8 cellular contexts compared by ENCODE assay signal in genomic region chr16:67934306-67935095, GRCh38. TPM values are rescaled to one million over a fixed set of nuclear protein-coding genes. Genes with fewer than 3 reads are reported as not detected.
DNase-seq lines count a peak whose midpoint lies in the region; ATAC-seq and TF ChIP-seq lines count a peak whose summit lies in the region.

No MANE protein-coding gene starts in this region.

- H3K27ac Mint-ChIP-seq in stimulated activated naive CD8-positive, alpha-beta T cell treated with anti-CD3 and anti-CD28 coated beads, Interleukin-15, Interleukin-2, amounts not matched to agents 100 ng/mL and 50 ng/mL, for 24 hours, result peak overlapping the region; percentile 100

- no peaks in the 10 kb centered on the region for H3K27me3 Mint-ChIP-seq in stimulated activated naive CD8-positive, alpha-beta T cell treated with anti-CD3 and anti-CD28 coated beads, Interleukin-15, Interleukin-2, amounts not matched to agents 100 ng/mL and 50 ng/mL, for 24 hours

- no peaks in the 10 kb centered on the region for H3K27me3 ChIP-seq in lower lobe of right lung (ENCODE audit: low read depth)
- no peaks in the 10 kb centered on the region for H3K27me3 ChIP-seq in vagina

- DNase-seq in stimulated activated naive CD8-positive, alpha-beta T cell treated with anti-CD3 and anti-CD28 coated beads, Interleukin-15, Interleukin-2, amounts not matched to agents 100 U/mL and 50 U/mL, for 24 hours, result no peak
- DNase-seq in astrocyte of the cerebellum (ENCODE audit: low read depth), result no peak
- no peak for DNase-seq in lower lobe of right lung
- no peak for DNase-seq in vagina (ENCODE audit: extremely low spot score in 2 of 2)
- DNase-seq in HEK293T (ENCODE audit: extremely low spot score), result no peak

- no peak for ATAC-seq in stimulated activated naive CD8-positive, alpha-beta T cell treated with anti-CD3 and anti-CD28 coated beads, Interleukin-15, Interleukin-2, amounts not matched to agents 100 U/mL and 50 U/mL, for 24 hours
- ATAC-seq in lower lobe of right lung (no peak), GM18519 (IDR thresholded peaks at IDR 0.05; ENCODE audit: low FRiP score, unreplicated experiment) (no peak), GM21717 (IDR thresholded peaks at IDR 0.05; ENCODE audit: unreplicated experiment) (no peak)

- intact Hi-C loops in lower lobe of right lung (cut with DNase I) (no loop called here), vagina (cut with DNase I) (loop anchor here (5.0 kb wide), 2 partner anchors 42 to 117 kb away; partner anchors contain the start of gene PSKH1)

- H3K4me3 Mint-ChIP-seq in stimulated activated naive CD8-positive, alpha-beta T cell treated with anti-CD3 and anti-CD28 coated beads, Interleukin-15, Interleukin-2, amounts not matched to agents 100 ng/mL and 50 ng/mL, for 24 hours, result peak overlapping the region; percentile 98

- TF ChIP-seq POLR2A in vagina (IDR thresholded peaks at IDR 0.05), result no peak

- in situ Hi-C loops in astrocyte of the cerebellum (cut with HindIII; ENCODE audit: low sequenced_read_pairs), result no loop called here

- POLR2A ChIA-PET in HEK293T (lab: Yijun Ruan, JAX), result interaction anchor here (1.0 to 2.4 kb wide), 5 partner anchors 9 to 268 kb away, joined by 3 to 12 read pairs (median 5); partner anchors contain the start of genes C16orf86, ENKD1 and PSKH1

- H3K9me3 Mint-ChIP-seq in stimulated activated naive CD8-positive, alpha-beta T cell treated with anti-CD3 and anti-CD28 coated beads, Interleukin-15, Interleukin-2, amounts not matched to agents 100 ng/mL and 50 ng/mL, for 24 hours, result no peaks in the 10 kb centered on the region

- no peak for TF ChIP-seq CTCF in astrocyte of the cerebellum (IDR thresholded peaks at IDR 0.05; ENCODE audit: low read depth, low read length, missing control alignments)
- TF ChIP-seq CTCF in lower lobe of right lung (IDR thresholded peaks at IDR 0.05), result no peak
- TF ChIP-seq CTCF in vagina (IDR thresholded peaks at IDR 0.05), result no peak

- H3K27ac ChIP-seq in lower lobe of right lung (peak overlapping the region; percentile 97), vagina (peak overlapping the region; percentile 95)

- peaks cover 47% of the 10 kb centered on the region for H3K36me3 ChIP-seq in lower lobe of right lung
- H3K36me3 ChIP-seq in vagina, result peaks cover 0 to 7% of the 10 kb centered on the region in 2 donors

- CTCF ChIA-PET in HEK293T (lab: Yijun Ruan, JAX), result interaction anchor here (1.3 to 1.4 kb wide), 2 partner anchors 50 to 413 kb away, joined by 3 to 7 read pairs; no protein-coding TSS in a partner anchor

- H3K4me3 ChIP-seq in astrocyte of the cerebellum (ENCODE audit: low read depth, low read length) (peak overlapping the region; percentile 77), lower lobe of right lung (peak overlapping the region; percentile 97), vagina (peak overlapping the region; percentile 82 to 97)

- peaks cover 25% of the 10 kb centered on the region for H3K4me1 ChIP-seq in lower lobe of right lung
- H3K4me1 ChIP-seq in vagina, result peaks cover 31% of the 10 kb centered on the region

- H3K36me3 Mint-ChIP-seq in stimulated activated naive CD8-positive, alpha-beta T cell treated with anti-CD3 and anti-CD28 coated beads, Interleukin-15, Interleukin-2, amounts not matched to agents 100 ng/mL and 50 ng/mL, for 24 hours (ENCODE audit: low read depth), result peaks cover 41% of the 10 kb centered on the region

- no peaks in the 10 kb centered on the region for H3K9me3 ChIP-seq in lower lobe of right lung
- H3K9me3 ChIP-seq in vagina, result no peaks in the 10 kb centered on the region

- peaks cover 33% of the 10 kb centered on the region for H3K4me1 Mint-ChIP-seq in stimulated activated naive CD8-positive, alpha-beta T cell treated with anti-CD3 and anti-CD28 coated beads, Interleukin-15, Interleukin-2, amounts not matched to agents 100 ng/mL and 50 ng/mL, for 24 hours (ENCODE audit: low read depth)

TF ChIP-seq in HEK293T, 16 proteins besides CTCF, POLR2A, EP300 and RAD21:
- TF ChIP-seq SUZ12 (IDR thresholded peaks at IDR 0.05) (no peak), FOXM1 (IDR thresholded peaks at IDR 0.05; ENCODE audit: borderline replicate concordance) (no peak), PKNOX1 (IDR thresholded peaks at IDR 0.05) (no peak), HDGF (IDR thresholded peaks at IDR 0.05; ENCODE audit: borderline replicate concordance) (no peak), BHLHE40 (IDR thresholded peaks at IDR 0.05; ENCODE audit: borderline replicate concordance) (no peak), CTBP1 (IDR thresholded peaks at IDR 0.05; ENCODE audit: borderline replicate concordance) (no peak), SP1 (IDR thresholded peaks at IDR 0.05) (no peak), L3MBTL2 (conservative IDR thresholded peaks at IDR 0.05) (no peak), FOXA1 (IDR thresholded peaks at IDR 0.05) (no peak)

RNA-seq across cellular contexts. Expression of gene PSMB10, which starts 2.1 kb away (rescaled TPM):
- total RNA-seq in lower lobe of right lung, result 82.7 TPM
- total RNA-seq in vagina, result 45.2 TPM

RNA-seq across cellular contexts. Expression of gene CTRL, which starts 2.8 kb away (rescaled TPM):
- total RNA-seq in lower lobe of right lung (0.59 TPM), vagina (3.2 TPM)

RNA-seq across cellular contexts. Expression of gene LCAT, which starts 9.4 kb away (rescaled TPM):
- total RNA-seq in lower lobe of right lung (33.8 TPM), vagina (33.4 TPM)

RNA-seq across cellular contexts. Expression of gene SLC12A4, which starts 33.9 kb away (rescaled TPM):
- total RNA-seq in lower lobe of right lung (80.3 TPM), vagina (43.2 TPM)

RNA-seq across cellular contexts. Expression of gene PSKH1, which starts 41.4 kb away (rescaled TPM):
- total RNA-seq in lower lobe of right lung (28.3 TPM), vagina (17.4 TPM)
